Comparison of ENCODE assay signal across 8 cellular contexts in genomic region chr11:108664241-108664640, GRCh38. TPM values are rescaled to one million over a fixed set of nuclear protein-coding genes. Genes with fewer than 3 reads are reported as not detected.
A peak's percentile ranks its signal among the peaks of the same experiment; 100 is the strongest.
DNase-seq lines count a peak whose midpoint lies in the region; ATAC-seq and TF ChIP-seq lines count a peak whose summit lies in the region.

No MANE protein-coding gene starts in this region.

- H2AFZ ChIP-seq in hepatocyte = peak overlapping the region; percentile 75

- peaks cover 24% of the 10 kb centered on the region for H3K36me3 Mint-ChIP-seq in activated CD8-positive, alpha-beta T cell treated with anti-CD3 and anti-CD28 coated beads for 36 hours (ENCODE audit: low read depth)

- TF ChIP-seq POLR2A in spleen (IDR thresholded peaks at IDR 0.05) = no peak

- WGBS in hepatocyte (ENCODE audit: low lambda C conversion rate, missing lambda C conversion rate) = 89% methylated on average over 9 of the region's 9 CpGs
- WGBS in spleen, 5 donors = 83 to 86% (median 85%) methylated on average over 9 of the region's 9 CpGs

- no peaks in the 10 kb centered on the region for H3K9me3 Mint-ChIP-seq in activated CD8-positive, alpha-beta T cell treated with anti-CD3 and anti-CD28 coated beads for 36 hours

- H3K27me3 Mint-ChIP-seq in activated CD8-positive, alpha-beta T cell treated with anti-CD3 and anti-CD28 coated beads for 36 hours = peaks cover 2% of the 10 kb centered on the region

- intact Hi-C loops in activated CD8-positive, alpha-beta T cell treated with anti-CD3 and anti-CD28 coated beads for 36 hours (cut with micrococcal nuclease) = loop anchor here (5.0 kb wide), 1 partner anchor 657 kb away; the partner anchor contains the start of gene CUL5
- intact Hi-C loops in spleen (cut with DNase I; ENCODE audit: low total_unique reads) = no loop called here

- peaks cover 29% of the 10 kb centered on the region for H3K4me1 ChIP-seq in HAP-1
- H3K4me1 ChIP-seq in hepatocyte (ENCODE audit: insufficient read depth) = peaks cover 6% of the 10 kb centered on the region
- peaks cover 18 to 46% (median 36%) of the 10 kb centered on the region in 6 donors for H3K4me1 ChIP-seq in spleen

- H3K27ac Mint-ChIP-seq in activated CD8-positive, alpha-beta T cell treated with anti-CD3 and anti-CD28 coated beads for 36 hours = peak overlapping the region; percentile 97

- CTCF ChIA-PET in activated CD8-positive, alpha-beta T cell treated with anti-CD3 and anti-CD28 coated beads for 36 hours (lab: Charles Lee) = interaction anchor here (0.9 to 3.1 kb wide), 6 partner anchors 8 to 83 kb away, joined by 3 to 9 read pairs (median 4); no protein-coding TSS in a partner anchor

- TF ChIP-seq CTCF in activated CD8-positive, alpha-beta T cell treated with anti-CD3 and anti-CD28 coated beads for 36 hours (IDR thresholded peaks at IDR 0.05) = no peak
- TF ChIP-seq CTCF in hepatocyte (IDR thresholded peaks at IDR 0.05; ENCODE audit: poor library complexity) (no peak), spleen (IDR thresholded peaks at IDR 0.05 in 8 of 11, conservative IDR thresholded peaks at IDR 0.05 in 3 of 11) (no peak)

- in situ Hi-C loops in HAP-1 (cut with MboI; ENCODE audit: low sequenced_read_pairs) = loop anchor here (25.0 kb wide), 3 partner anchors 327 to 652 kb away; partner anchors contain the start of genes ATM, CUL5 and NPAT

- DNase-seq in HAP-1 (ENCODE audit: low spot score in 2 of 2) (no peak), hepatocyte (ENCODE audit: low spot score) (no peak), spleen (peak; percentile 76), superior temporal gyrus (ENCODE audit: extremely low spot score) (no peak)
- DNase-seq in activated CD8-positive, alpha-beta T cell treated with anti-CD3 and anti-CD28 coated beads for 36 hours = no peak

- POLR2A ChIA-PET in activated CD8-positive, alpha-beta T cell treated with anti-CD3 and anti-CD28 coated beads for 36 hours (lab: Charles Lee) = interaction anchor here (0.6 to 1.5 kb wide), 2 partner anchors 163 to 166 kb away, joined by 3 to 4 read pairs; partner anchors contain the start of gene POGLUT3

- H3K36me3 ChIP-seq in HAP-1 (replicated peaks) (peaks cover 3% of the 10 kb centered on the region), hepatocyte (replicated peaks; ENCODE audit: insufficient read depth, low read depth) (no peaks in the 10 kb centered on the region), spleen (peaks cover 0 to 10% (median 0%) of the 10 kb centered on the region in 6 donors)

- H3K79me2 ChIP-seq in hepatocyte = peaks cover 40% of the 10 kb centered on the region

- ATAC-seq in activated CD8-positive, alpha-beta T cell treated with anti-CD3 and anti-CD28 coated beads for 36 hours = no peak
- ATAC-seq in GM18502 (IDR thresholded peaks at IDR 0.05; ENCODE audit: poor library complexity, unreplicated experiment) (no peak), HG03521 (IDR thresholded peaks at IDR 0.05; ENCODE audit: unreplicated experiment) (no peak), HG03135 (IDR thresholded peaks at IDR 0.05; ENCODE audit: unreplicated experiment) (no peak)

- peak overlapping the region; percentile 67 for H3K4me3 ChIP-seq in HAP-1
- peak overlapping the region; percentile 10 for H3K4me3 ChIP-seq in hepatocyte
- H3K4me3 ChIP-seq in spleen = peak overlapping the region; percentile 0 to 97 (median 80)

- H3K4me2 ChIP-seq in hepatocyte = peak overlapping the region; percentile 71

- peak overlapping the region; percentile 98 for H3K4me3 Mint-ChIP-seq in activated CD8-positive, alpha-beta T cell treated with anti-CD3 and anti-CD28 coated beads for 36 hours

- peaks cover 35% of the 10 kb centered on the region for H3K4me1 Mint-ChIP-seq in activated CD8-positive, alpha-beta T cell treated with anti-CD3 and anti-CD28 coated beads for 36 hours (ENCODE audit: low read depth)

- no peaks in the 10 kb centered on the region for H4K20me1 ChIP-seq in hepatocyte (ENCODE audit: insufficient read depth, poor library complexity, severe bottlenecking)

- no peaks in the 10 kb centered on the region for H3K9me3 ChIP-seq in HAP-1
- no peaks in the 10 kb centered on the region for H3K9me3 ChIP-seq in hepatocyte (ENCODE audit: low read depth)
- H3K9me3 ChIP-seq in spleen = no peaks in the 10 kb centered on the region

- H3K27ac ChIP-seq in hepatocyte (peak overlapping the region; percentile 49), spleen (peak overlapping the region in 7 of 8 donors; percentile 49 to 82 (median 64))

- H3K27me3 ChIP-seq in HAP-1 (ENCODE audit: low read depth) = no peaks in the 10 kb centered on the region
- H3K27me3 ChIP-seq in hepatocyte = no peaks in the 10 kb centered on the region
- no peaks in the 10 kb centered on the region for H3K27me3 ChIP-seq in spleen (replicated peaks in 1 of 7)

- H3K9me2 ChIP-seq in hepatocyte (replicated peaks; ENCODE audit: insufficient read depth) = no peaks in the 10 kb centered on the region

RNA-seq across cellular contexts. Expression of gene DDX10, which starts 0.6 kb away (rescaled TPM):
- 10 to 100 TPM; 45.4 to 46.3 TPM for total RNA-seq in activated CD8-positive, alpha-beta T cell treated with anti-CD3 and anti-CD28 coated beads for 36 hours
- total RNA-seq in hepatocyte (13.9 and 17.2 TPM in 2 replicates), spleen (10 to 100 TPM; 19.8 to 39.3 (median 25.6) TPM)
- polyA plus RNA-seq in hepatocyte (9.6 and 14.5 TPM in 2 replicates), spleen (10 to 100 TPM; 17.5 to 24.3 (median 21.1) TPM)

Comparison
In these comparisons a context has a peak if more than half of its experiments do, and no peak if none do; other contexts are left out.
1. H3K4me3 ChIP-seq: peak in every context shown above with its lines; median percentile 80 in spleen; 67 in HAP-1; 10 in hepatocyte.